Comparison of ENCODE assay signal across 8 cellular contexts in genomic region chr19:35066691-35067563, GRCh38. TPM values are rescaled to one million over a fixed set of nuclear protein-coding genes. Genes with fewer than 3 reads are reported as not detected.
DNase-seq lines count a peak whose midpoint lies in the region; ATAC-seq and TF ChIP-seq lines count a peak whose summit lies in the region.

No MANE protein-coding gene starts in this region.

- peaks cover 16% of the 10 kb centered on the region for H3K4me1 Mint-ChIP-seq in activated T-helper 1 cell treated with anti-CD3 and anti-CD28 coated beads, Interleukin-12 subunit alpha, Interleukin-12 subunit beta, Interleukin-2, Interleukin-4 antibody, amounts not matched to agents 30 ng/mL and 10 ng/mL and 1 ng/mL, durations not matched to agents 14 hours and 24 hours and 36 hours (ENCODE audit: low read depth)
- H3K4me1 Mint-ChIP-seq in nephron progenitor cell: peaks cover 25% of the 10 kb centered on the region
- H3K4me1 Mint-ChIP-seq in stimulated activated naive CD8-positive, alpha-beta T cell treated with anti-CD3 and anti-CD28 coated beads, Interleukin-15, amount 100 ng/mL, for 72 hours: peaks cover 27% of the 10 kb centered on the region

- peak; percentile 90 for DNase-seq in BE2C
- DNase-seq in KBM-7: peak; percentile 90
- peak; percentile 82 for DNase-seq in RPMI8226
- DNase-seq in activated T-helper 1 cell treated with anti-CD3 and anti-CD28 coated beads, Interleukin-12 subunit alpha, Interleukin-12 subunit beta, Interleukin-2, Interleukin-4 antibody, amounts not matched to agents 30 ng/mL and 10 ng/mL and 1 ng/mL, durations not matched to agents 14 hours and 24 hours and 36 hours (ENCODE audit: low spot score): peak; percentile 79
- DNase-seq in fibroblast of mammary gland (ENCODE audit: low read depth): peak; percentile 79
- DNase-seq in nephron progenitor cell: peak; percentile 91
- peak; percentile 89 for DNase-seq in stimulated activated naive CD8-positive, alpha-beta T cell treated with anti-CD3 and anti-CD28 coated beads, Interleukin-15, amount 100 ng/mL, for 72 hours

- H3K4me3 ChIP-seq in BE2C (ENCODE audit: low read depth, low read length): no peak overlapping the region
- no peak overlapping the region for H3K4me3 ChIP-seq in fibroblast of mammary gland (ENCODE audit: control insufficient read depth, low read depth, low read length)

- H3K27me3 Mint-ChIP-seq in activated T-helper 1 cell treated with anti-CD3 and anti-CD28 coated beads, Interleukin-12 subunit alpha, Interleukin-12 subunit beta, Interleukin-2, Interleukin-4 antibody, amounts not matched to agents 30 ng/mL and 10 ng/mL and 1 ng/mL, durations not matched to agents 14 hours and 24 hours and 36 hours (ENCODE audit: insufficient read depth): peaks cover 6% of the 10 kb centered on the region
- peaks cover 24% of the 10 kb centered on the region for H3K27me3 Mint-ChIP-seq in nephron progenitor cell (ENCODE audit: low read depth, poor library complexity)
- H3K27me3 Mint-ChIP-seq in stimulated activated naive CD8-positive, alpha-beta T cell treated with anti-CD3 and anti-CD28 coated beads, Interleukin-15, amount 100 ng/mL, for 72 hours: no peaks in the 10 kb centered on the region

- no peaks in the 10 kb centered on the region; the same call in none of the 2 replicates for H3K9me3 ChIP-seq in BE2C

- peaks cover 8% of the 10 kb centered on the region for H3K9me3 Mint-ChIP-seq in activated T-helper 1 cell treated with anti-CD3 and anti-CD28 coated beads, Interleukin-12 subunit alpha, Interleukin-12 subunit beta, Interleukin-2, Interleukin-4 antibody, amounts not matched to agents 30 ng/mL and 10 ng/mL and 1 ng/mL, durations not matched to agents 14 hours and 24 hours and 36 hours
- peaks cover 3% of the 10 kb centered on the region for H3K9me3 Mint-ChIP-seq in nephron progenitor cell
- no peaks in the 10 kb centered on the region for H3K9me3 Mint-ChIP-seq in stimulated activated naive CD8-positive, alpha-beta T cell treated with anti-CD3 and anti-CD28 coated beads, Interleukin-15, amount 100 ng/mL, for 72 hours

- in situ Hi-C loops in KBM-7 (cut with MboI; ENCODE audit: low pct_unique_long_range_greater_than_20kb, low sequenced_read_pairs): no loop called here

- no peaks in the 10 kb centered on the region for H3K27me3 ChIP-seq in BE2C

- no peaks in the 10 kb centered on the region for H3K36me3 Mint-ChIP-seq in activated T-helper 1 cell treated with anti-CD3 and anti-CD28 coated beads, Interleukin-12 subunit alpha, Interleukin-12 subunit beta, Interleukin-2, Interleukin-4 antibody, amounts not matched to agents 30 ng/mL and 10 ng/mL and 1 ng/mL, durations not matched to agents 14 hours and 24 hours and 36 hours (ENCODE audit: low read depth)
- H3K36me3 Mint-ChIP-seq in nephron progenitor cell (ENCODE audit: low read depth): no peaks in the 10 kb centered on the region

- no peaks in the 10 kb centered on the region for H3K36me3 ChIP-seq in BE2C

- H3K27ac Mint-ChIP-seq in activated T-helper 1 cell treated with anti-CD3 and anti-CD28 coated beads, Interleukin-12 subunit alpha, Interleukin-12 subunit beta, Interleukin-2, Interleukin-4 antibody, amounts not matched to agents 30 ng/mL and 10 ng/mL and 1 ng/mL, durations not matched to agents 14 hours and 24 hours and 36 hours: peak overlapping the region; percentile 57
- H3K27ac Mint-ChIP-seq in nephron progenitor cell: no peak overlapping the region
- H3K27ac Mint-ChIP-seq in stimulated activated naive CD8-positive, alpha-beta T cell treated with anti-CD3 and anti-CD28 coated beads, Interleukin-15, amount 100 ng/mL, for 72 hours: peak overlapping the region in 1 of 2 donors; percentile 59

- ATAC-seq in GM19395 (IDR thresholded peaks at IDR 0.05; ENCODE audit: unreplicated experiment): peak; percentile 74
- peak; percentile 94 for ATAC-seq in stimulated activated naive CD8-positive, alpha-beta T cell treated with anti-CD3 and anti-CD28 coated beads, Interleukin-15, amount 100 ng/mL, for 72 hours

- peak overlapping the region; percentile 42 for H3K4me3 Mint-ChIP-seq in activated T-helper 1 cell treated with anti-CD3 and anti-CD28 coated beads, Interleukin-12 subunit alpha, Interleukin-12 subunit beta, Interleukin-2, Interleukin-4 antibody, amounts not matched to agents 30 ng/mL and 10 ng/mL and 1 ng/mL, durations not matched to agents 14 hours and 24 hours and 36 hours
- no peak overlapping the region for H3K4me3 Mint-ChIP-seq in nephron progenitor cell
- H3K4me3 Mint-ChIP-seq in stimulated activated naive CD8-positive, alpha-beta T cell treated with anti-CD3 and anti-CD28 coated beads, Interleukin-15, amount 100 ng/mL, for 72 hours: peak overlapping the region; percentile 51 to 62

- intact Hi-C loops in activated T-helper 1 cell treated with anti-CD3 and anti-CD28 coated beads, Interleukin-12 subunit alpha, Interleukin-12 subunit beta, Interleukin-2, Interleukin-4 antibody, amounts not matched to agents 30 ng/mL and 10 ng/mL and 1 ng/mL, durations not matched to agents 14 hours and 24 hours and 36 hours (cut with micrococcal nuclease): loop anchor here (1.0 to 2.0 kb wide), 6 partner anchors 23 to 200 kb away; partner anchors contain the start of gene LGI4

- no peaks in the 10 kb centered on the region for H3K4me1 ChIP-seq in BE2C

- TF ChIP-seq CTCF in BE2C (IDR thresholded peaks at IDR 0.05; ENCODE audit: low read depth, low read length) (peak; percentile 89), fibroblast of mammary gland (conservative IDR thresholded peaks at IDR 0.05; ENCODE audit: control insufficient read depth, insufficient read depth, low read depth, low read length) (peak; percentile 88), nephron progenitor cell (IDR thresholded peaks at IDR 0.05) (peak; percentile 81)

RNA-seq across cellular contexts. Expression of gene HPN, which starts 25.4 kb away (rescaled TPM):
- not detected for polyA plus RNA-seq in BE2C (2012; ENCODE audit: insufficient read depth, insufficient read length, low read depth)
- not detected in 2 replicates for total RNA-seq in activated T-helper 1 cell treated with anti-CD3 and anti-CD28 coated beads, Interleukin-12 subunit alpha, Interleukin-12 subunit beta, Interleukin-2, Interleukin-4 antibody, amounts not matched to agents 30 ng/mL and 10 ng/mL and 1 ng/mL, durations not matched to agents 14 hours and 24 hours and 36 hours

RNA-seq across cellular contexts. Expression of gene SCN1B, which starts 36.7 kb away (rescaled TPM):
- polyA plus RNA-seq in BE2C (2012; ENCODE audit: insufficient read depth, insufficient read length, low read depth): 3.0 TPM
- total RNA-seq in activated T-helper 1 cell treated with anti-CD3 and anti-CD28 coated beads, Interleukin-12 subunit alpha, Interleukin-12 subunit beta, Interleukin-2, Interleukin-4 antibody, amounts not matched to agents 30 ng/mL and 10 ng/mL and 1 ng/mL, durations not matched to agents 14 hours and 24 hours and 36 hours: 1.1 and 1.2 TPM in 2 replicates

RNA-seq across cellular contexts. Expression of gene FXYD3, which starts 48.7 kb away (rescaled TPM):
- polyA plus RNA-seq in BE2C (2012; ENCODE audit: insufficient read depth, insufficient read length, low read depth): not detected
- total RNA-seq in activated T-helper 1 cell treated with anti-CD3 and anti-CD28 coated beads, Interleukin-12 subunit alpha, Interleukin-12 subunit beta, Interleukin-2, Interleukin-4 antibody, amounts not matched to agents 30 ng/mL and 10 ng/mL and 1 ng/mL, durations not matched to agents 14 hours and 24 hours and 36 hours: not detected in 2 replicates
